ENCODE assay signal across 33 cellular contexts in genomic region chr3:126546549-126547239, GRCh38. TPM values are rescaled to one million over a fixed set of nuclear protein-coding genes. Genes with fewer than 3 reads are reported as not detected.
DNase-seq lines count a peak whose midpoint lies in the region; FAIRE-seq and TF ChIP-seq lines count a peak whose summit lies in the region.
"Had no signal": no experiment of that assay in that cellular context is flagged by ENCODE, and none has a peak within 500 bp of the region (broad histone marks: within the 10 kb centered on the region; RNA-seq: fewer than 3 reads in every experiment).

No MANE protein-coding gene starts in this region.

- H3K36me3 ChIP-seq in Peyer's patch (no peaks in the 10 kb centered on the region), H1 (ENCODE audit: control insufficient read depth in 2 of 4, insufficient read depth in 4 of 4, low read length in 3 of 4) (no peaks in the 10 kb centered on the region; a peak in 1 of 8 replicates), stomach (no peaks in the 10 kb centered on the region)
- H3K36me3 ChIP-seq: BLaER1 treated with 17β-estradiol and CSF1 and Interleukin-3, amounts not matched to agents 10 nM and 100 nM; tibial artery had no signal

- H3K14ac ChIP-seq in H1 (ENCODE audit: insufficient read length) = no peak overlapping the region

- no peak overlapping the region for H4K8ac ChIP-seq in H1 (ENCODE audit: extremely low read depth, insufficient read depth, low read length)

- no peak overlapping the region for H3K4me3 Mint-ChIP-seq in activated naive CD4-positive, alpha-beta T cell treated with anti-CD3 and anti-CD28 coated beads, Interleukin-2, amount 10 ng/mL, durations not matched to agents 7 days and 5 days
- H3K4me3 Mint-ChIP-seq: naive thymus-derived CD8-positive, alpha-beta T cell had no signal

- H3K4me3 ChIP-seq in Peyer's patch (no peak overlapping the region), H1 (ENCODE audit: extremely low read depth in 1 of 4, insufficient read depth in 2 of 4, low read depth in 3 of 4, low read length in 4 of 4) (no peak overlapping the region), stomach (no peak overlapping the region)
- H3K4me3 ChIP-seq: BLaER1 treated with 17β-estradiol and CSF1 and Interleukin-3, amounts not matched to agents 10 nM and 100 nM; PC-9; tibial artery had no signal

- POLR2A ChIA-PET in H1 (lab: Charles Lee; ENCODE audit: partially characterized antibody) = interaction anchor here (0.8 kb wide), 1 partner anchor 23 kb away, joined by 3 read pairs; no protein-coding TSS in a partner anchor

- H3K9me3 ChIP-seq in Peyer's patch (no peaks in the 10 kb centered on the region), H1 (ENCODE audit: insufficient read depth in 2 of 2, low read depth in 1 of 2, low read length in 1 of 2) (no peaks in the 10 kb centered on the region), stomach (peaks cover 0 to 5% (median 2%) of the 10 kb centered on the region in 4 donors)
- H3K9me3 ChIP-seq: tibial artery had no signal

- TF ChIP-seq POLR2A in Peyer's patch (IDR thresholded peaks at IDR 0.05) (no peak), H1 (IDR thresholded peaks at IDR 0.05; ENCODE audit: control extremely low read depth in 1 of 2, low read depth in 2 of 2, low read length in 2 of 2) (no peak), stomach (IDR thresholded peaks at IDR 0.05) (no peak)

- peak overlapping the region; percentile 6 for H2BK120ac ChIP-seq in H1 (replicated peaks; ENCODE audit: low read depth, low read length)

- no peaks in the 10 kb centered on the region for H3K4me1 Mint-ChIP-seq in activated naive CD4-positive, alpha-beta T cell treated with anti-CD3 and anti-CD28 coated beads, Interleukin-2, amount 10 ng/mL, durations not matched to agents 7 days and 5 days

- H3K27me3 ChIP-seq in Peyer's patch (no peaks in the 10 kb centered on the region), H1 (replicated peaks in 1 of 4; ENCODE audit: control insufficient read depth in 3 of 4, extremely low read depth in 1 of 4, insufficient read depth in 3 of 4, low read length in 3 of 4) (peaks cover 0 to 2% (median under 1%) of the 10 kb centered on the region in 4 experiments; a peak in 1 of 7 replicates), stomach (peaks cover 0 to 47% (median 12%) of the 10 kb centered on the region in 3 donors)
- H3K27me3 ChIP-seq: BLaER1 treated with 17β-estradiol and CSF1 and Interleukin-3, amounts not matched to agents 10 nM and 100 nM had no signal

- CTCF ChIA-PET in activated naive CD4-positive, alpha-beta T cell treated with anti-CD3 and anti-CD28 coated beads, Interleukin-2, amount 10 ng/mL, durations not matched to agents 7 days and 5 days (lab: Charles Lee) = no interaction called here
- CTCF ChIA-PET in H1 (lab: Charles Lee; ENCODE audit: partially characterized antibody) = interaction anchor here (0.6 to 2.3 kb wide), 6 partner anchors 9 to 132 kb away, joined by 3 to 7 read pairs (median 4); no protein-coding TSS in a partner anchor

- H4K5ac ChIP-seq in H1 (ENCODE audit: insufficient read length, low read depth, low read length) = no peak overlapping the region

- H3K79me2 ChIP-seq in H1 (ENCODE audit: control insufficient read depth in 1 of 2, insufficient read depth in 2 of 2, low read length in 2 of 2) = no peaks in the 10 kb centered on the region

- no peak overlapping the region for H3K4ac ChIP-seq in H1 (replicated peaks; ENCODE audit: insufficient read length, low read depth, low read length)

- no peaks in the 10 kb centered on the region for H3K9me3 Mint-ChIP-seq in activated naive CD4-positive, alpha-beta T cell treated with anti-CD3 and anti-CD28 coated beads, Interleukin-2, amount 10 ng/mL, durations not matched to agents 7 days and 5 days

- TF ChIP-seq EP300 in H1 (IDR thresholded peaks at IDR 0.05; ENCODE audit: borderline replicate concordance in 1 of 2, low read depth in 2 of 2, low read length in 2 of 2) (no peak), stomach (IDR thresholded peaks at IDR 0.05) (no peak)

- H2AFZ ChIP-seq in H1 (ENCODE audit: low read length) = no peak overlapping the region
- H2AFZ ChIP-seq: PC-9 had no signal

- H3K27ac Mint-ChIP-seq in activated naive CD4-positive, alpha-beta T cell treated with anti-CD3 and anti-CD28 coated beads, Interleukin-2, amount 10 ng/mL, durations not matched to agents 7 days and 5 days = no peak overlapping the region
- H3K27ac Mint-ChIP-seq: naive thymus-derived CD8-positive, alpha-beta T cell had no signal

- H2BK15ac ChIP-seq in H1 (ENCODE audit: low read length) = no peak overlapping the region; the same call in 1 of the 2 replicates

- H2AK5ac ChIP-seq in H1 (ENCODE audit: low read depth, low read length) = no peak overlapping the region

- H3K23me2 ChIP-seq in H1 (ENCODE audit: low read depth, low read length) = peaks cover 3% of the 10 kb centered on the region; the same call in 1 of the 2 replicates

- H4K91ac ChIP-seq in H1 (replicated peaks; ENCODE audit: insufficient read length, low read length) = peak overlapping the region; percentile 34

- DNase-seq in activated naive CD4-positive, alpha-beta T cell treated with anti-CD3 and anti-CD28 coated beads, Interleukin-2, amount 10 ng/mL, durations not matched to agents 7 days and 5 days = peak; percentile 5
- no peak for DNase-seq in activated naive CD4-positive, alpha-beta T cell treated with Interleukin-2 at 50 U/mL for 16 hours
- peak in 2 of 3 donors; percentile 18 for DNase-seq in Peyer's patch
- peak in 1 of 2 experiments; percentile 37 for DNase-seq in H1 (ENCODE audit: low read depth in 1 of 2, low spot score in 2 of 2)
- peak; percentile 14 for DNase-seq in stomach
- DNase-seq in NCI-H1417 treated with DMSO at 0.1 percent for 48 hours (lab: John Stamatoyannopoulos, UW) = no peak
- no peak for DNase-seq in NCI-H2107 (lab: John Stamatoyannopoulos, UW)
- no peak for DNase-seq in NCI-H446 treated with DMSO at 0.1 percent for 48 hours (lab: John Stamatoyannopoulos, UW)
- DNase-seq: activated CD4-positive, alpha-beta T cell treated with anti-CD3 and anti-CD28 coated beads for 4 hours; HCEC 1CT; Karpas-422; NCI-H1417; NCI-H2029 treated with DMSO at 0.1 percent for 48 hours; NCI-H2227 treated with DMSO at 0.1 percent for 48 hours; NCI-H526 treated with DMSO at 0.1 percent for 48 hours; NK-92 treated with Interleukin-12 subunit alpha and Interleukin-12 subunit beta, amount 100 ng/mL, for 24 hours; nucleus accumbens; PC-9; SHP77; stimulated activated CD4-positive, alpha-beta T cell treated with anti-CD3 and anti-CD28 coated beads, Interleukin-4, amount 100 ng/mL, for 1 hour had no signal

- peak overlapping the region; percentile 87; the same call in 1 of the 2 replicates for H2BK20ac ChIP-seq in H1 (ENCODE audit: low read length)

- intact Hi-C loops in stomach (cut with DNase I; ENCODE audit: low total_unique reads) = no loop called here

- H3K27me3 Mint-ChIP-seq in activated naive CD4-positive, alpha-beta T cell treated with anti-CD3 and anti-CD28 coated beads, Interleukin-2, amount 10 ng/mL, durations not matched to agents 7 days and 5 days = peaks cover 14% of the 10 kb centered on the region

- H3K4me1 ChIP-seq in Peyer's patch (no peaks in the 10 kb centered on the region), H1 (replicated peaks in 1 of 4; ENCODE audit: control insufficient read depth in 3 of 4, insufficient read depth in 4 of 4, low read length in 3 of 4) (peaks cover 0 to 20% (median 10%) of the 10 kb centered on the region in 4 experiments; a peak in 6 of 7 replicates), stomach (peaks cover 0 to 6% (median 2%) of the 10 kb centered on the region in 4 donors)
- H3K4me1 ChIP-seq: tibial artery had no signal

- no peak overlapping the region for H3K9ac ChIP-seq in H1 (replicated peaks in 1 of 4; ENCODE audit: extremely low read depth in 1 of 4, low read depth in 3 of 4, low read length in 3 of 4)
- H3K9ac ChIP-seq: BLaER1 treated with 17β-estradiol and CSF1 and Interleukin-3, amounts not matched to agents 10 nM and 100 nM had no signal

- H3K23ac ChIP-seq in H1 (ENCODE audit: insufficient read length) = no peak overlapping the region

- no peak overlapping the region for H3K18ac ChIP-seq in H1 (ENCODE audit: extremely low read depth, low read length)

- FAIRE-seq in H1 (lab: Jason Lieb, UNC) = no peak
- FAIRE-seq: astrocyte, GM12892, HepG2, keratinocyte had no signal

- peak overlapping the region; percentile 70; the same call in 1 of the 2 replicates for H2BK12ac ChIP-seq in H1 (ENCODE audit: low read depth, low read length)

- H3K4me2 ChIP-seq in H1 (ENCODE audit: insufficient read depth in 1 of 2, low read depth in 2 of 2, low read length in 2 of 2) = no peak overlapping the region
- H3K4me2 ChIP-seq: PC-9 had no signal

- no peaks in the 10 kb centered on the region for H3K79me1 ChIP-seq in H1 (ENCODE audit: low read depth, low read length)

- H2BK5ac ChIP-seq in H1 (ENCODE audit: low read depth, low read length) = 0 out of 2 replicates have a peak overlapping the region, but pooled peaks have one; percentile 31

- WGBS in H1 (ENCODE audit: extremely low coverage in 1 of 2, insufficient coverage in 1 of 2, insufficient read length in 1 of 2, insufficient replicate concordance in 2 of 2, low coverage in 1 of 2, low lambda C conversion rate in 2 of 2, missing lambda C conversion rate in 1 of 2), 2 experiments = 86% methylated on average over 8 of the region's 8 CpGs; no CpG with 5 or more reads in 1 of the 2 experiments
- 65 to 84% (median 76%) methylated on average over 8 of the region's 8 CpGs for WGBS in stomach, 5 donors

- TF ChIP-seq CTCF in Peyer's patch (IDR thresholded peaks at IDR 0.05) = no peak
- TF ChIP-seq CTCF in H1 (IDR thresholded peaks at IDR 0.05; ENCODE audit: control extremely low read depth in 1 of 3, insufficient read depth in 1 of 3, low read depth in 1 of 3, low read length in 3 of 3) = no peak
- no peak for TF ChIP-seq CTCF in stomach (IDR thresholded peaks at IDR 0.05)

- no peak for TF ChIP-seq RAD21 in H1 (IDR thresholded peaks at IDR 0.05 in 1 of 2, conservative IDR thresholded peaks at IDR 0.05 in 1 of 2; ENCODE audit: low read depth in 2 of 2, low read length in 2 of 2)

- H3K56ac ChIP-seq in H1 (replicated peaks; ENCODE audit: insufficient read length, low read depth, low read length) = no peak overlapping the region

- H3K36me3 Mint-ChIP-seq in activated naive CD4-positive, alpha-beta T cell treated with anti-CD3 and anti-CD28 coated beads, Interleukin-2, amount 10 ng/mL, durations not matched to agents 7 days and 5 days = no peaks in the 10 kb centered on the region
- H3K36me3 Mint-ChIP-seq: naive thymus-derived CD8-positive, alpha-beta T cell had no signal

- H3K27ac ChIP-seq in Peyer's patch (no peak overlapping the region), H1 (ENCODE audit: low read depth, low read length) (no peak overlapping the region), stomach (no peak overlapping the region)
- H3K27ac ChIP-seq: PC-9, tibial artery had no signal

- no peaks in the 10 kb centered on the region for H4K20me1 ChIP-seq in H1 (replicated peaks in 1 of 2; ENCODE audit: control insufficient read depth in 1 of 2, insufficient read depth in 2 of 2, low read length in 2 of 2)
- H4K20me1 ChIP-seq: BLaER1 treated with 17β-estradiol and CSF1 and Interleukin-3, amounts not matched to agents 10 nM and 100 nM had no signal

RNA-seq across cellular contexts. Expression of gene C3orf22, which starts 12.0 kb away (rescaled TPM):
- total RNA-seq in Peyer's patch = not detected
- not detected in 2 replicates for total RNA-seq in H1 (2021; fragmentation: NEBNext Ultra II Directional; extraction: Animal tissue kit (Norgen Biotek cat#: 25700))
- not detected in 2 replicates for polyA plus RNA-seq in H1 (2011; rRNA removed)
- not detected for polyA plus RNA-seq in H1 (2011; cell fraction: cytosol; rRNA removed)
- not detected for polyA plus RNA-seq in H1 (2011; cell fraction: nucleus; rRNA removed)
- not detected in 4 replicates for polyA plus RNA-seq in H1 (2012, experiment 1 of 2)
- polyA plus RNA-seq in H1 (2012, experiment 2 of 2) = not detected
- not detected for polyA plus RNA-seq in H1 (2013, experiment 1 of 2)
- not detected for polyA plus RNA-seq in H1 (2013, experiment 2 of 2)
- not detected in 2 replicates for polyA minus RNA-seq in H1 (2011; rRNA and poly(A)+ RNA removed)
- polyA minus RNA-seq in H1 (2011; cell fraction: cytosol; rRNA and poly(A)+ RNA removed) = not detected
- polyA minus RNA-seq in H1 (2011; cell fraction: nucleus; rRNA and poly(A)+ RNA removed) = not detected
- total RNA-seq in stomach = not detected
- polyA plus RNA-seq in stomach = not detected
- total RNA-seq: astrocyte; esophagus mucosa; fibroblast of villous mesenchyme; G401; HepG2; lower leg skin; mononuclear cell; naive thymus-derived CD8-positive, alpha-beta T cell; PC-9; pulmonary artery endothelial cell had no signal
- polyA plus RNA-seq: HepG2; keratinocyte; naive thymus-derived CD8-positive, alpha-beta T cell had no signal

RNA-seq across cellular contexts. Expression of gene CHST13, which starts 22.7 kb away (rescaled TPM):
- total RNA-seq in Peyer's patch = 1 to 10 TPM in 2 of 4 donors, not detected in 2; 2.8 to 2.9 TPM
- 5.4 and 5.9 TPM in 2 replicates for total RNA-seq in H1 (2021; fragmentation: NEBNext Ultra II Directional; extraction: Animal tissue kit (Norgen Biotek cat#: 25700))
- 11.7 and 15.6 TPM in 2 replicates for polyA plus RNA-seq in H1 (2011; rRNA removed)
- polyA plus RNA-seq in H1 (2011; cell fraction: cytosol; rRNA removed) = 7.5 TPM
- 7.6 TPM for polyA plus RNA-seq in H1 (2011; cell fraction: nucleus; rRNA removed)
- polyA plus RNA-seq in H1 (2012, experiment 1 of 2) = 2.1 to 6.2 TPM (median 5.1 TPM) in 4 replicates
- polyA plus RNA-seq in H1 (2012, experiment 2 of 2) = 5.3 TPM
- 9.0 TPM for polyA plus RNA-seq in H1 (2013, experiment 1 of 2)
- 9.3 TPM for polyA plus RNA-seq in H1 (2013, experiment 2 of 2)
- polyA minus RNA-seq in H1 (2011; rRNA and poly(A)+ RNA removed) = 0.22 and 0.57 TPM in 2 replicates
- polyA minus RNA-seq in H1 (2011; cell fraction: cytosol; rRNA and poly(A)+ RNA removed) = 4.1 TPM
- polyA minus RNA-seq in H1 (2011; cell fraction: nucleus; rRNA and poly(A)+ RNA removed) = 2.8 TPM
- 10 to 100 TPM in 1 of 5 donors, 1 to 10 TPM in 2, not detected in 2; 1.4 to 12.5 (median 5.7) TPM for total RNA-seq in stomach
- under 1 TPM; 0.08 to 0.61 (median 0.19) TPM for polyA plus RNA-seq in stomach
- total RNA-seq: astrocyte; esophagus mucosa; fibroblast of villous mesenchyme; naive thymus-derived CD8-positive, alpha-beta T cell; pulmonary artery endothelial cell had no signal
- polyA plus RNA-seq: keratinocyte had no signal

RNA-seq across cellular contexts. Expression of gene UROC1, which starts 29.1 kb away (rescaled TPM):
- total RNA-seq in Peyer's patch (not detected), stomach (not detected)
- not detected in 2 replicates for total RNA-seq in H1 (2021; fragmentation: NEBNext Ultra II Directional; extraction: Animal tissue kit (Norgen Biotek cat#: 25700))
- polyA plus RNA-seq in H1 (2011; rRNA removed) (0.03 and 0.09 TPM in 2 replicates), stomach (not detected)
- 0.05 TPM for polyA plus RNA-seq in H1 (2011; cell fraction: cytosol; rRNA removed)
- polyA plus RNA-seq in H1 (2011; cell fraction: nucleus; rRNA removed) = 0.10 TPM
- polyA plus RNA-seq in H1 (2012, experiment 1 of 2) = 0.05 TPM in 2 of 4 replicates, not detected in the others
- polyA plus RNA-seq in H1 (2012, experiment 2 of 2) = not detected
- polyA plus RNA-seq in H1 (2013, experiment 1 of 2) = not detected
- 0.04 TPM for polyA plus RNA-seq in H1 (2013, experiment 2 of 2)
- polyA minus RNA-seq in H1 (2011; rRNA and poly(A)+ RNA removed) = 0.05 TPM in 1 of 2 replicates, not detected in the other
- not detected for polyA minus RNA-seq in H1 (2011; cell fraction: cytosol; rRNA and poly(A)+ RNA removed)
- polyA minus RNA-seq in H1 (2011; cell fraction: nucleus; rRNA and poly(A)+ RNA removed) = not detected
- total RNA-seq: astrocyte, esophagus mucosa, fibroblast of villous mesenchyme, G401, lower leg skin, mononuclear cell, PC-9, pulmonary artery endothelial cell had no signal
- polyA plus RNA-seq: keratinocyte had no signal

Comparison
In these comparisons a context has a peak if more than half of its experiments do, and no peak if none do; other contexts are left out.
1. DNase-seq: peak in activated naive CD4-positive, alpha-beta T cell treated with anti-CD3 and anti-CD28 coated beads, Interleukin-2, amount 10 ng/mL, durations not matched to agents 7 days and 5 days (single experiment), Peyer's patch (2 of 3) and stomach (single experiment); none in activated naive CD4-positive, alpha-beta T cell treated with Interleukin-2 at 50 U/mL for 16 hours (single experiment), NCI-H1417 treated with DMSO at 0.1 percent for 48 hours (single experiment), NCI-H2107 (single experiment) and NCI-H446 treated with DMSO at 0.1 percent for 48 hours (single experiment).